Comparison of ENCODE assay signal across 20 cellular contexts in genomic region chr1:4494558-4494957, GRCh38.
DNase-seq lines count a peak whose midpoint lies in the region; ATAC-seq and TF ChIP-seq lines count a peak whose summit lies in the region.
"Had no signal": no experiment of that assay in that cellular context is flagged by ENCODE, and none has a peak within 500 bp of the region (broad histone marks: within the 10 kb centered on the region; RNA-seq: fewer than 3 reads in every experiment).

No MANE protein-coding gene starts in this region.

- no peak for TF ChIP-seq CTCF in GM23338 (conservative IDR thresholded peaks at IDR 0.05; ENCODE audit: low read depth in 2 of 2)
- peak; percentile 31; the same call in 1 of the 2 replicates for TF ChIP-seq CTCF in LNCaP clone FGC (IDR thresholded peaks at IDR 0.05; ENCODE audit: control insufficient read depth, extremely low read depth, insufficient read depth)
- TF ChIP-seq CTCF in heart right ventricle (IDR thresholded peaks at IDR 0.05): peak in 8 of 9 donors; percentile 8 to 56 (median 46)
- peak; percentile 54 for TF ChIP-seq CTCF in neural progenitor cell (IDR thresholded peaks at IDR 0.05)

- no peaks in the 10 kb centered on the region for H3K79me2 ChIP-seq in GM23338 (replicated peaks; ENCODE audit: insufficient read depth)
- no peaks in the 10 kb centered on the region for H3K79me2 ChIP-seq in neural progenitor cell (ENCODE audit: low read depth)

- H3K27me3 Mint-ChIP-seq in GM23338 (ENCODE audit: insufficient read depth, low read depth, poor library complexity): no peaks in the 10 kb centered on the region
- H3K27me3 Mint-ChIP-seq in neural progenitor cell (ENCODE audit: insufficient read depth, low read depth): peaks cover 13% of the 10 kb centered on the region
- peaks cover 2% of the 10 kb centered on the region for H3K27me3 Mint-ChIP-seq in activated CD4-positive, alpha-beta T cell treated with anti-CD3 and anti-CD28 coated beads, Interleukin-2, amount 10 ng/mL, durations not matched to agents 7 days and 5 days

- H3K9ac ChIP-seq in neural progenitor cell: no peak overlapping the region
- H3K9ac ChIP-seq: GM23248 had no signal

- H3K36me3 ChIP-seq in GM23338 (ENCODE audit: insufficient read depth) (peaks cover 4% of the 10 kb centered on the region; the same call in 1 of the 2 replicates), heart right ventricle (no peaks in the 10 kb centered on the region), neural progenitor cell (no peaks in the 10 kb centered on the region)
- H3K36me3 ChIP-seq: tibial nerve had no signal

- H3K4me2 ChIP-seq in GM23338 (no peak overlapping the region), neural progenitor cell (no peak overlapping the region)
- H3K4me2 ChIP-seq: smooth muscle cell had no signal

- no peak overlapping the region for H2AFZ ChIP-seq in GM23338
- H2AFZ ChIP-seq in neural progenitor cell (replicated peaks): no peak overlapping the region
- H2AFZ ChIP-seq: GM23248 had no signal

- H3K36me3 Mint-ChIP-seq in GM23338 (ENCODE audit: low read depth) (peaks cover 28% of the 10 kb centered on the region), neural progenitor cell (no peaks in the 10 kb centered on the region)
- H3K36me3 Mint-ChIP-seq in activated CD4-positive, alpha-beta T cell treated with anti-CD3 and anti-CD28 coated beads, Interleukin-2, amount 10 ng/mL, durations not matched to agents 7 days and 5 days (ENCODE audit: low read depth): no peaks in the 10 kb centered on the region
- H3K36me3 Mint-ChIP-seq: stimulated activated effector memory CD8-positive, alpha-beta T cell treated with anti-CD3 and anti-CD28 coated beads, Interleukin-12 subunit alpha, Interleukin-12 subunit beta, amount 100 ng/mL, for 72 hours; T-cell had no signal

- H4K20me1 ChIP-seq in GM23338 (replicated peaks; ENCODE audit: insufficient read depth) (no peaks in the 10 kb centered on the region), neural progenitor cell (ENCODE audit: low read depth) (no peaks in the 10 kb centered on the region)

- H3K4me1 Mint-ChIP-seq in GM23338 (no peaks in the 10 kb centered on the region), neural progenitor cell (no peaks in the 10 kb centered on the region)
- no peaks in the 10 kb centered on the region for H3K4me1 Mint-ChIP-seq in activated CD4-positive, alpha-beta T cell treated with anti-CD3 and anti-CD28 coated beads, Interleukin-2, amount 10 ng/mL, durations not matched to agents 7 days and 5 days
- H3K4me1 Mint-ChIP-seq: stimulated activated effector memory CD8-positive, alpha-beta T cell treated with anti-CD3 and anti-CD28 coated beads, Interleukin-12 subunit alpha, Interleukin-12 subunit beta, amount 100 ng/mL, for 72 hours; T-cell had no signal

- ATAC-seq in GM23338 (peak; percentile 44; the same call in 2 of the 3 replicates), heart right ventricle (peak in 3 of 8 donors; percentile 51 to 70 (median 64))
- ATAC-seq: stimulated activated effector memory CD8-positive, alpha-beta T cell treated with anti-CD3 and anti-CD28 coated beads, Interleukin-12 subunit alpha, Interleukin-12 subunit beta, amount 100 ng/mL, for 72 hours; T-cell had no signal

- 21 to 25% methylated on average over 7 of the region's 7 CpGs for WGBS in heart right ventricle, 2 donors

- CTCF ChIA-PET in activated CD4-positive, alpha-beta T cell treated with anti-CD3 and anti-CD28 coated beads, Interleukin-2, amount 10 ng/mL, durations not matched to agents 7 days and 5 days (lab: Charles Lee): no interaction called here

- H3K27ac Mint-ChIP-seq in GM23338 (no peak overlapping the region), neural progenitor cell (no peak overlapping the region)
- H3K27ac Mint-ChIP-seq in activated CD4-positive, alpha-beta T cell treated with anti-CD3 and anti-CD28 coated beads, Interleukin-2, amount 10 ng/mL, durations not matched to agents 7 days and 5 days: no peak overlapping the region
- H3K27ac Mint-ChIP-seq: CD4-positive, alpha-beta T cell; stimulated activated effector memory CD8-positive, alpha-beta T cell treated with anti-CD3 and anti-CD28 coated beads, Interleukin-12 subunit alpha, Interleukin-12 subunit beta, amount 100 ng/mL, for 72 hours had no signal

- H3K27ac ChIP-seq in GM23338 (ENCODE audit: low read depth): no peak overlapping the region
- H3K27ac ChIP-seq in heart right ventricle: no peak overlapping the region
- no peak overlapping the region for H3K27ac ChIP-seq in neural progenitor cell
- H3K27ac ChIP-seq: GM23248, tibial nerve had no signal

- intact Hi-C loops in heart right ventricle (cut with DNase I): no loop called here

- H3K27me3 ChIP-seq in GM23338 (ENCODE audit: insufficient read depth): no peaks in the 10 kb centered on the region
- peaks cover 0 to 26% (median 0%) of the 10 kb centered on the region in 7 donors for H3K27me3 ChIP-seq in heart right ventricle
- no peaks in the 10 kb centered on the region for H3K27me3 ChIP-seq in neural progenitor cell
- H3K27me3 ChIP-seq: tibial nerve had no signal

- H3K4me3 Mint-ChIP-seq in GM23338 (no peak overlapping the region), neural progenitor cell (no peak overlapping the region)
- no peak overlapping the region for H3K4me3 Mint-ChIP-seq in activated CD4-positive, alpha-beta T cell treated with anti-CD3 and anti-CD28 coated beads, Interleukin-2, amount 10 ng/mL, durations not matched to agents 7 days and 5 days
- H3K4me3 Mint-ChIP-seq: CD4-positive, alpha-beta T cell; stimulated activated effector memory CD8-positive, alpha-beta T cell treated with anti-CD3 and anti-CD28 coated beads, Interleukin-12 subunit alpha, Interleukin-12 subunit beta, amount 100 ng/mL, for 72 hours; T-cell had no signal

- H3K9me3 Mint-ChIP-seq in GM23338 (peaks cover 6% of the 10 kb centered on the region), neural progenitor cell (no peaks in the 10 kb centered on the region)
- no peaks in the 10 kb centered on the region for H3K9me3 Mint-ChIP-seq in activated CD4-positive, alpha-beta T cell treated with anti-CD3 and anti-CD28 coated beads, Interleukin-2, amount 10 ng/mL, durations not matched to agents 7 days and 5 days
- H3K9me3 Mint-ChIP-seq: CD4-positive, alpha-beta T cell; T-cell had no signal

- H3K4me3 ChIP-seq in GM23338 (no peak overlapping the region), LNCaP clone FGC (ENCODE audit: low read depth, low read length) (no peak overlapping the region), heart right ventricle (no peak overlapping the region), neural progenitor cell (no peak overlapping the region)
- H3K4me3 ChIP-seq: GM23248, smooth muscle cell, tibial nerve had no signal

- no peaks in the 10 kb centered on the region for H3K9me3 ChIP-seq in heart right ventricle
- no peaks in the 10 kb centered on the region for H3K9me3 ChIP-seq in neural progenitor cell (ENCODE audit: low read depth)

- POLR2A ChIA-PET in activated CD4-positive, alpha-beta T cell treated with anti-CD3 and anti-CD28 coated beads, Interleukin-2, amount 10 ng/mL, durations not matched to agents 7 days and 5 days (lab: Charles Lee): no interaction called here

- no peak for DNase-seq in GM23338 (ENCODE audit: low spot score)
- no peak for DNase-seq in LNCaP clone FGC (ENCODE audit: low read depth)
- peak in 1 of 2 donors; percentile 25 for DNase-seq in heart right ventricle
- DNase-seq in neural progenitor cell (ENCODE audit: low spot score): peak; percentile 51
- no peak for DNase-seq in EL
- DNase-seq in T-helper 9 cell: no peak
- DNase-seq in NCI-H510A (lab: John Stamatoyannopoulos, UW): no peak
- no peak for DNase-seq in activated CD4-positive, alpha-beta T cell treated with anti-CD3 and anti-CD28 coated beads, Interleukin-2, amount 10 ng/mL, durations not matched to agents 7 days and 5 days
- DNase-seq: activated CD4-positive, CD25-positive, alpha-beta regulatory T cell; CD4-positive, alpha-beta T cell; DND-41; glutamatergic neuron; GM23248; islet precursor cell; NCI-H1048; NCI-H446; T-cell had no signal

- H3F3A ChIP-seq in GM23338 (replicated peaks; ENCODE audit: low read depth) (no peaks in the 10 kb centered on the region), neural progenitor cell (ENCODE audit: low read depth) (no peaks in the 10 kb centered on the region)

- H3K4me1 ChIP-seq in GM23338 (ENCODE audit: insufficient read depth): no peaks in the 10 kb centered on the region
- no peaks in the 10 kb centered on the region for H3K4me1 ChIP-seq in heart right ventricle
- H3K4me1 ChIP-seq in neural progenitor cell: no peaks in the 10 kb centered on the region
- H3K4me1 ChIP-seq: tibial nerve had no signal

- H3K9me2 ChIP-seq in GM23338 (ENCODE audit: insufficient read depth): no peaks in the 10 kb centered on the region

TF ChIP-seq in GM23338, 12 proteins besides CTCF, POLR2A, EP300 and RAD21:
- no peak for TF ChIP-seq POLR2AphosphoS5 (IDR thresholded peaks at IDR 0.05; ENCODE audit: low read depth)
- TF ChIP-seq ZNF331 (CRISPR knock-in tag; IDR thresholded peaks at IDR 0.05; ENCODE audit: low read depth): no peak
- no peak for TF ChIP-seq REST (IDR thresholded peaks at IDR 0.05; ENCODE audit: unreplicated experiment)
- no peak for TF ChIP-seq CREB1 (CRISPR knock-in tag; IDR thresholded peaks at IDR 0.05; ENCODE audit: low read depth)
- no peak for TF ChIP-seq NANOG (IDR thresholded peaks at IDR 0.05; ENCODE audit: borderline replicate concordance)
- no peak for TF ChIP-seq JUNB (IDR thresholded peaks at IDR 0.05; ENCODE audit: unreplicated experiment)
TF ChIP-seq in GM23338: peak in this region for 0.

Comparison
In these comparisons a context has a peak if more than half of its experiments do, and no peak if none do; other contexts are left out.
1. CTCF ChIP-seq: peak in LNCaP clone FGC (single experiment), heart right ventricle (8 of 9) and neural progenitor cell (single experiment); none in GM23338 (0 of 2).